ENCODE assay signal across 9 cellular contexts in the genomic region with DNA sequence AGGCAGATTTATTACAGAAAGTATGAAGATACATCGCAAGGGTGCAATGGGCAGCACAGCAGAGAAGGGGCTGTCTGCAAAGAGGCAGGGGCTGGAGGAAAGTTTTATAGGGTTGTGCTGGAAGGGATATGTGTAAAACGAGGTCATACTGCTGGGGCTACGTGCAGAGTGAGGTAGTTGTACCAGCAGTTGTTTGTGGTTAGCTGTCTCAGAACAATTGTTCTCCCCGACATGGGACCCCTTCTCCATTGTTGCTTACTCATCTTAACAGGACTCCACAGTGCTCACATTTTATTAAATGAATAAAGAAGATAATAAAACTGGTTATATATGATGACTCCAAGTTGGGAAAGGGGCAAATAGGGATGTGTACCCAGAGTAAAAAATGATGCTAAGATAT.
"Had no signal": no experiment of that assay in that cellular context is flagged by ENCODE, and none has a peak within 500 bp of the region (broad histone marks: within the 10 kb centered on the region; RNA-seq: fewer than 3 reads in every experiment).

No MANE protein-coding gene starts in this region.

- H3K36me3 ChIP-seq: HAP-1 had no signal

- FAIRE-seq: HepG2 had no signal

- H3K27ac ChIP-seq: GM23248 had no signal

- H3K4me3 Mint-ChIP-seq: HFFc6, IgD-negative memory B cell had no signal

- ATAC-seq: HCT116, HepG2 had no signal

- H3K4me3 ChIP-seq: GM23248, HAP-1 had no signal

- H3K27me3 Mint-ChIP-seq: IgD-negative memory B cell had no signal

- H3K27ac Mint-ChIP-seq: HFFc6, IgD-negative memory B cell had no signal

- H3K9ac ChIP-seq: GM23248 had no signal

- H2AFZ ChIP-seq: GM23248 had no signal

- H3K9me3 Mint-ChIP-seq: HFFc6 had no signal

- DNase-seq: GM23248, GOT3, H7, HFFc6, KBM-7 had no signal

- H3K4me1 Mint-ChIP-seq: IgD-negative memory B cell had no signal
